Comparison of ENCODE assay signal across 23 cellular contexts in genomic region chr14:77284066-77284855, GRCh38. TPM values are rescaled to one million over a fixed set of nuclear protein-coding genes. Genes with fewer than 3 reads are reported as not detected.
"Had no signal": no experiment of that assay in that cellular context is flagged by ENCODE, and none has a peak within 500 bp of the region (broad histone marks: within the 10 kb centered on the region; RNA-seq: fewer than 3 reads in every experiment).

No MANE protein-coding gene starts in this region.

- H3K9me3 Mint-ChIP-seq: activated CD4-positive, alpha-beta memory T cell treated with anti-CD3 and anti-CD28 coated beads for 36 hours; activated T-helper 1 cell treated with anti-CD3 and anti-CD28 coated beads, Interleukin-12 subunit alpha, Interleukin-12 subunit beta, Interleukin-2, Interleukin-4 antibody, amounts not matched to agents 30 ng/mL and 10 ng/mL and 1 ng/mL, durations not matched to agents 14 hours and 24 hours and 36 hours; immature natural killer cell; naive thymus-derived CD8-positive, alpha-beta T cell; T-helper 2 cell treated with Interferon-gamma antibody and Interleukin-4, amounts not matched to agents 5 μg/mL and 100 μg/mL, for 36 hours; WTC11 had no signal

- H3K4me3 Mint-ChIP-seq: activated CD4-positive, alpha-beta memory T cell treated with anti-CD3 and anti-CD28 coated beads for 36 hours; activated CD4-positive, alpha-beta T cell treated with anti-CD3 and anti-CD28 coated beads for 36 hours; activated T-helper 1 cell treated with anti-CD3 and anti-CD28 coated beads, Interleukin-12 subunit alpha, Interleukin-12 subunit beta, Interleukin-2, Interleukin-4 antibody, amounts not matched to agents 30 ng/mL and 10 ng/mL and 1 ng/mL, durations not matched to agents 14 hours and 24 hours and 36 hours; immature natural killer cell; naive thymus-derived CD8-positive, alpha-beta T cell; T-helper 2 cell treated with Interferon-gamma antibody and Interleukin-4, amounts not matched to agents 5 μg/mL and 100 μg/mL, for 36 hours; WTC11 had no signal

- H3K27ac Mint-ChIP-seq: activated CD4-positive, alpha-beta memory T cell treated with anti-CD3 and anti-CD28 coated beads for 36 hours; activated CD4-positive, alpha-beta T cell treated with anti-CD3 and anti-CD28 coated beads for 36 hours; activated T-helper 1 cell treated with anti-CD3 and anti-CD28 coated beads, Interleukin-12 subunit alpha, Interleukin-12 subunit beta, Interleukin-2, Interleukin-4 antibody, amounts not matched to agents 30 ng/mL and 10 ng/mL and 1 ng/mL, durations not matched to agents 14 hours and 24 hours and 36 hours; immature natural killer cell; naive thymus-derived CD8-positive, alpha-beta T cell; T-helper 2 cell treated with Interferon-gamma antibody and Interleukin-4, amounts not matched to agents 5 μg/mL and 100 μg/mL, for 36 hours; WTC11 had no signal

- H3K27me3 Mint-ChIP-seq: activated CD4-positive, alpha-beta memory T cell treated with anti-CD3 and anti-CD28 coated beads for 36 hours; activated CD4-positive, alpha-beta T cell treated with anti-CD3 and anti-CD28 coated beads for 36 hours; naive thymus-derived CD8-positive, alpha-beta T cell had no signal

- DNase-seq: activated CD4-positive, alpha-beta memory T cell treated with anti-CD3 and anti-CD28 coated beads for 36 hours; activated CD4-positive, alpha-beta T cell treated with anti-CD3 and anti-CD28 coated beads for 36 hours; activated naive CD4-positive, alpha-beta T cell treated with Interleukin-2 at 50 U/mL for 16 hours; activated T-cell treated with anti-CD3 and anti-CD28 coated beads for 4 hours; body of pancreas; central memory CD4-positive, alpha-beta T cell; effector CD8-positive, alpha-beta T cell; heart right ventricle; immature natural killer cell; left ventricle myocardium superior; mucosa of descending colon; naive thymus-derived CD8-positive, alpha-beta T cell; ovary; stimulated activated CD4-positive, alpha-beta T cell treated with anti-CD3 and anti-CD28 coated beads, Interleukin-1b, Interleukin-23, amount 100 ng/mL, for 48 hours; stimulated activated naive CD4-positive, alpha-beta T cell treated with Interleukin-2 at 50 U/mL for 16 hours had no signal

- H3K9me3 ChIP-seq: body of pancreas, esophagus muscularis mucosa, gastroesophageal sphincter, heart right ventricle, mucosa of descending colon, ovary, tibial nerve had no signal

- H3K4me1 ChIP-seq: esophagus muscularis mucosa, gastroesophageal sphincter, heart right ventricle, tibial nerve had no signal

- ATAC-seq: activated CD4-positive, alpha-beta T cell treated with anti-CD3 and anti-CD28 coated beads for 36 hours; body of pancreas; gastroesophageal sphincter; heart right ventricle; left ventricle myocardium superior; mucosa of descending colon; naive thymus-derived CD8-positive, alpha-beta T cell; WTC11 had no signal

- H3K27ac ChIP-seq: body of pancreas, esophagus muscularis mucosa, gastroesophageal sphincter, heart right ventricle, ovary, tibial nerve had no signal

- FAIRE-seq: endothelial cell of umbilical vein, TTC549 had no signal

- H3K4me3 ChIP-seq: body of pancreas, esophagus muscularis mucosa, gastroesophageal sphincter, heart right ventricle, mucosa of descending colon, ovary, tibial nerve had no signal

- H3K36me3 ChIP-seq: ovary had no signal

- H3K27me3 ChIP-seq: body of pancreas, esophagus muscularis mucosa, gastroesophageal sphincter, heart right ventricle, ovary, tibial nerve had no signal

- H3K4me1 Mint-ChIP-seq: activated CD4-positive, alpha-beta T cell treated with anti-CD3 and anti-CD28 coated beads for 36 hours; immature natural killer cell; naive thymus-derived CD8-positive, alpha-beta T cell; WTC11 had no signal

RNA-seq across cellular contexts. Expression of gene NGB, which starts 13.3 kb away (rescaled TPM):
- total RNA-seq: activated CD4-positive, alpha-beta memory T cell treated with anti-CD3 and anti-CD28 coated beads for 36 hours; activated CD4-positive, alpha-beta T cell treated with anti-CD3 and anti-CD28 coated beads for 36 hours; activated T-helper 1 cell treated with anti-CD3 and anti-CD28 coated beads, Interleukin-12 subunit alpha, Interleukin-12 subunit beta, Interleukin-2, Interleukin-4 antibody, amounts not matched to agents 30 ng/mL and 10 ng/mL and 1 ng/mL, durations not matched to agents 14 hours and 24 hours and 36 hours; endothelial cell of umbilical vein; heart right ventricle; left ventricle myocardium superior; naive thymus-derived CD8-positive, alpha-beta T cell; tibial nerve had no signal
- polyA plus RNA-seq: endothelial cell of umbilical vein; heart right ventricle; immature natural killer cell; naive thymus-derived CD8-positive, alpha-beta T cell had no signal
